Comparison of ENCODE assay signal across 11 cellular contexts in the genomic region with DNA sequence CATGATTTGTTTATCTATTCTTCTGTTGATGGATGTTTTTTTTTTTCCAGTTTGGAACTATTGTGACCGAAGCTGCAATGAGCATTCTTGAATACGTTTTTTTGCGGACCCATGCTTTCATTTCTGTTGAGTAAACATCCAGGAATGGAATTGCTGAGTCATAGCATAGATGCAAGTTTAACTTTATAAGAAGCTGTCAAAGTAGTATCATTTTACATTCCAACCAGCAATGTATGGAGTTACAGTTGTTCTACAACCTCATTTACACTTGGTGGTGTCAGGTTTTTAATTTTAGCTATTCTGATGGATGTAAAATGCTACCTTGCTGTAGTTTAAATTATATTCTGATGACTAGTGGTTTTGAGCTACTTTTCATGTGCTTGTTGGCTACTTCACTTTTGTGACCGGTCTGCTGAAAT. TPM values are rescaled to one million over a fixed set of nuclear protein-coding genes. Genes with fewer than 3 reads are reported as not detected.
DNase-seq lines count a peak whose midpoint lies in the region; ATAC-seq, FAIRE-seq and TF ChIP-seq lines count a peak whose summit lies in the region.
"Had no signal": no experiment of that assay in that cellular context is flagged by ENCODE, and none has a peak within 500 bp of the region (broad histone marks: within the 10 kb centered on the region; RNA-seq: fewer than 3 reads in every experiment).

No MANE protein-coding gene starts in this region.

- H3K27ac ChIP-seq in breast epithelium (no peak overlapping the region), thyroid gland (no peak overlapping the region)

- H3K27me3 ChIP-seq in breast epithelium, result peaks cover 0 to 2% of the 10 kb centered on the region in 2 donors
- no peaks in the 10 kb centered on the region for H3K27me3 ChIP-seq in thyroid gland

- H3K4me1 ChIP-seq in breast epithelium (no peaks in the 10 kb centered on the region), thyroid gland (no peaks in the 10 kb centered on the region)

- H3K9me3 ChIP-seq in breast epithelium (peaks cover 0 to 11% of the 10 kb centered on the region in 2 donors), thyroid gland (no peaks in the 10 kb centered on the region)

- FAIRE-seq in urothelium cell line (lab: Jason Lieb, UNC), result no peak
- FAIRE-seq: A204.1 had no signal

- no peak for ATAC-seq in omental fat pad (ENCODE audit: low FRiP score)

- H3K4me1 Mint-ChIP-seq in activated T-helper 2 cell treated with anti-CD3 and anti-CD28 coated beads, Interferon-gamma antibody, Interleukin-2, Interleukin-4, amounts not matched to agents 10 μg/mL and 5 μg/mL and 100 μg/mL, durations not matched to agents 14 hours and 24 hours and 36 hours (ENCODE audit: low read depth), result no peaks in the 10 kb centered on the region

- H3K4me3 ChIP-seq in breast epithelium (no peak overlapping the region), thyroid gland (replicated peaks in 1 of 3) (no peak overlapping the region)

- intact Hi-C loops in activated T-helper 2 cell treated with anti-CD3 and anti-CD28 coated beads, Interferon-gamma antibody, Interleukin-2, Interleukin-4, amounts not matched to agents 10 μg/mL and 5 μg/mL and 100 μg/mL, durations not matched to agents 14 hours and 24 hours and 36 hours (cut with micrococcal nuclease), result no loop called here
- intact Hi-C loops in breast epithelium (cut with DNase I; ENCODE audit: low total_unique reads) (no loop called here), thyroid gland (cut with DNase I) (no loop called here)

- H3K9me3 Mint-ChIP-seq in activated T-helper 2 cell treated with anti-CD3 and anti-CD28 coated beads, Interferon-gamma antibody, Interleukin-2, Interleukin-4, amounts not matched to agents 10 μg/mL and 5 μg/mL and 100 μg/mL, durations not matched to agents 14 hours and 24 hours and 36 hours, result no peaks in the 10 kb centered on the region

- H3K4me3 Mint-ChIP-seq in activated T-helper 2 cell treated with anti-CD3 and anti-CD28 coated beads, Interferon-gamma antibody, Interleukin-2, Interleukin-4, amounts not matched to agents 10 μg/mL and 5 μg/mL and 100 μg/mL, durations not matched to agents 14 hours and 24 hours and 36 hours (ENCODE audit: low read depth), result peak overlapping the region; percentile 42

- TF ChIP-seq CTCF in omental fat pad (IDR thresholded peaks at IDR 0.05) (no peak), breast epithelium (IDR thresholded peaks at IDR 0.05) (no peak), thyroid gland (IDR thresholded peaks at IDR 0.05) (no peak)

- no peaks in the 10 kb centered on the region for H3K36me3 ChIP-seq in breast epithelium
- H3K36me3 ChIP-seq in thyroid gland, result no peaks in the 10 kb centered on the region

- TF ChIP-seq POLR2A in breast epithelium (IDR thresholded peaks at IDR 0.05), result no peak
- TF ChIP-seq POLR2A in thyroid gland (IDR thresholded peaks at IDR 0.05), result no peak

- no peaks in the 10 kb centered on the region for H3K27me3 Mint-ChIP-seq in activated T-helper 2 cell treated with anti-CD3 and anti-CD28 coated beads, Interferon-gamma antibody, Interleukin-2, Interleukin-4, amounts not matched to agents 10 μg/mL and 5 μg/mL and 100 μg/mL, durations not matched to agents 14 hours and 24 hours and 36 hours (ENCODE audit: low read depth)

- 62 to 75% methylated on average over 4 of the region's 4 CpGs for whole genome bisulfite sequencing in thyroid gland, 2 donors

- H3K27ac Mint-ChIP-seq in activated T-helper 2 cell treated with anti-CD3 and anti-CD28 coated beads, Interferon-gamma antibody, Interleukin-2, Interleukin-4, amounts not matched to agents 10 μg/mL and 5 μg/mL and 100 μg/mL, durations not matched to agents 14 hours and 24 hours and 36 hours, result no peak overlapping the region

- H3K36me3 Mint-ChIP-seq in activated T-helper 2 cell treated with anti-CD3 and anti-CD28 coated beads, Interferon-gamma antibody, Interleukin-2, Interleukin-4, amounts not matched to agents 10 μg/mL and 5 μg/mL and 100 μg/mL, durations not matched to agents 14 hours and 24 hours and 36 hours (ENCODE audit: low read depth), result no peaks in the 10 kb centered on the region

- peak; percentile 29 for DNase-seq in SHP77 treated with DMSO at 0.1 percent for 48 hours (lab: John Stamatoyannopoulos, UW)
- no peak for DNase-seq in SHP77 (lab: John Stamatoyannopoulos, UW)
- no peak for DNase-seq in activated T-helper 2 cell treated with anti-CD3 and anti-CD28 coated beads, Interferon-gamma antibody, Interleukin-2, Interleukin-4, amounts not matched to agents 10 μg/mL and 5 μg/mL and 100 μg/mL, durations not matched to agents 14 hours and 24 hours and 36 hours (ENCODE audit: low spot score)
- DNase-seq in glomerular endothelial cell (ENCODE audit: extremely low read depth, low read depth, low spot score), result peak; percentile 3
- DNase-seq in urothelium cell line (ENCODE audit: low spot score), result peak; percentile 39
- no peak for DNase-seq in omental fat pad (ENCODE audit: low spot score)
- no peak for DNase-seq in breast epithelium (ENCODE audit: low spot score in 2 of 2)
- no peak for DNase-seq in thyroid gland
- DNase-seq: activated T-cell treated with anti-CD3 and anti-CD28 coated beads, Interleukin-2, amount 50 U/mL, for 48 hours; T-helper 9 cell had no signal

RNA-seq across cellular contexts. Expression of a gene that starts 49.0 kb away (rescaled TPM):
- total RNA-seq in activated T-helper 2 cell treated with anti-CD3 and anti-CD28 coated beads, Interferon-gamma antibody, Interleukin-2, Interleukin-4, amounts not matched to agents 10 μg/mL and 5 μg/mL and 100 μg/mL, durations not matched to agents 14 hours and 24 hours and 36 hours, result 0.02 TPM in 1 of 2 replicates, not detected in the other
- 0.70 and 2.9 TPM in 2 replicates for total RNA-seq in glomerular endothelial cell
- total RNA-seq in omental fat pad, result 10 to 100 TPM in 1 of 4 donors, 1 to 10 TPM in 3; 4.6 to 11.8 (median 6.5) TPM
- total RNA-seq in breast epithelium, result 10 to 100 TPM in 1 of 3 donors, 1 to 10 TPM in 2; 1.9 to 44.2 (median 2.0) TPM
- total RNA-seq in thyroid gland, result 10 to 100 TPM; 25.4 to 45.1 (median 31.5) TPM

Comparison
In these comparisons a context has a peak if more than half of its experiments do, and no peak if none do; other contexts are left out.
1. DNase-seq: peak in SHP77 treated with DMSO at 0.1 percent for 48 hours (single experiment), glomerular endothelial cell (single experiment) and urothelium cell line (single experiment); none in SHP77 (0 of 2), activated T-helper 2 cell treated with anti-CD3 and anti-CD28 coated beads, Interferon-gamma antibody, Interleukin-2, Interleukin-4, amounts not matched to agents 10 μg/mL and 5 μg/mL and 100 μg/mL, durations not matched to agents 14 hours and 24 hours and 36 hours (single experiment), omental fat pad (single experiment), breast epithelium (0 of 2) and thyroid gland (0 of 2).